8 cellular contexts compared by ENCODE assay signal in genomic region chr2:237691200-237691907, GRCh38.
A peak's percentile ranks its signal among the peaks of the same experiment; 100 is the strongest.
DNase-seq lines count a peak whose midpoint lies in the region; ATAC-seq and TF ChIP-seq lines count a peak whose summit lies in the region.

No MANE protein-coding gene starts in this region.

- H3K9me3 ChIP-seq in T-helper 17 cell (ENCODE audit: control insufficient read depth, low read length, poor library complexity, severe bottlenecking) (no peaks in the 10 kb centered on the region), esophagus squamous epithelium (no peaks in the 10 kb centered on the region), osteoblast (ENCODE audit: low read depth, low read length) (no peaks in the 10 kb centered on the region)

- peak overlapping the region; percentile 4 for H2AFZ ChIP-seq in osteoblast (ENCODE audit: low read length)

- H3K4me2 ChIP-seq in osteoblast (ENCODE audit: insufficient read depth, low read length) = peak overlapping the region; percentile 79

- ATAC-seq in HG03066 (IDR thresholded peaks at IDR 0.05; ENCODE audit: low read depth, unreplicated experiment) = peak; percentile 36
- no peak for ATAC-seq in T-helper 17 cell

- no peaks in the 10 kb centered on the region for H3K27me3 ChIP-seq in esophagus squamous epithelium
- H3K27me3 ChIP-seq in osteoblast (ENCODE audit: insufficient read depth, low read length) = no peaks in the 10 kb centered on the region

- peak overlapping the region; percentile 80 to 95 (median 92) for H3K4me3 ChIP-seq in esophagus squamous epithelium
- H3K4me3 ChIP-seq in osteoblast (ENCODE audit: insufficient read depth, low read length) = peak overlapping the region; percentile 74

- WGBS in esophagus squamous epithelium, 2 donors = no CpG with 5 or more reads among the region's 70 CpGs

- TF ChIP-seq CTCF in esophagus squamous epithelium (IDR thresholded peaks at IDR 0.05) (peak in 1 of 6 experiments; percentile 2), osteoblast (IDR thresholded peaks at IDR 0.05; ENCODE audit: extremely low read depth, low read depth, low read length) (no peak)

- H4K20me1 ChIP-seq in osteoblast (ENCODE audit: insufficient read depth, low read length) = peaks cover 6% of the 10 kb centered on the region

- H3K4me3 Mint-ChIP-seq in activated T-cell treated with anti-CD3 and anti-CD28 coated beads, Interleukin-2, amount 50 U/mL, for 24 hours = peak overlapping the region; percentile 75
- peak overlapping the region; percentile 88 for H3K4me3 Mint-ChIP-seq in T-helper 17 cell

- peak overlapping the region; percentile 64 for H3K27ac Mint-ChIP-seq in activated T-cell treated with anti-CD3 and anti-CD28 coated beads, Interleukin-2, amount 50 U/mL, for 24 hours
- H3K27ac Mint-ChIP-seq in T-helper 17 cell = peak overlapping the region; percentile 99

- peaks cover 30% of the 10 kb centered on the region for H3K36me3 Mint-ChIP-seq in activated T-cell treated with anti-CD3 and anti-CD28 coated beads, Interleukin-2, amount 50 U/mL, for 24 hours (ENCODE audit: low read depth)
- H3K36me3 Mint-ChIP-seq in T-helper 17 cell (ENCODE audit: low read depth) = peaks cover 8% of the 10 kb centered on the region

- no peaks in the 10 kb centered on the region for H3K9me3 Mint-ChIP-seq in activated T-cell treated with anti-CD3 and anti-CD28 coated beads, Interleukin-2, amount 50 U/mL, for 24 hours

- H3K27ac ChIP-seq in esophagus squamous epithelium (peak overlapping the region; percentile 88 to 99 (median 97)), osteoblast (ENCODE audit: low read depth, low read length) (no peak overlapping the region)

- no peak for DNase-seq in activated T-cell treated with anti-CD3 and anti-CD28 coated beads, Interleukin-2, amount 50 U/mL, for 24 hours
- no peak for DNase-seq in activated T-cell treated with anti-CD3 and anti-CD28 coated beads, Interleukin-2, amount 50 U/mL, for 1 hour
- DNase-seq in T-helper 17 cell = peak in 1 of 3 donors; percentile 36
- no peak for DNase-seq in esophagus squamous epithelium (lab: John Stamatoyannopoulos, UW)
- peak; percentile 55 for DNase-seq in osteoblast (ENCODE audit: insufficient read length, low spot score, missing footprints)
- no peak for DNase-seq in NCI-H524 treated with DMSO at 0.1 percent for 48 hours (lab: John Stamatoyannopoulos, UW)
- no peak for DNase-seq in NCI-H187 (lab: John Stamatoyannopoulos, UW)

- H3K36me3 ChIP-seq in esophagus squamous epithelium = no peaks in the 10 kb centered on the region
- H3K36me3 ChIP-seq in osteoblast (ENCODE audit: insufficient read depth, low read length) = no peaks in the 10 kb centered on the region

- intact Hi-C loops in esophagus squamous epithelium (cut with DNase I) = no loop called here

- H3K79me2 ChIP-seq in osteoblast (ENCODE audit: insufficient read depth, low read length) = peaks cover 41% of the 10 kb centered on the region

- TF ChIP-seq POLR2A in esophagus squamous epithelium (IDR thresholded peaks at IDR 0.05) = peak in 1 of 4 donors; percentile 31

- H3K27me3 Mint-ChIP-seq in activated T-cell treated with anti-CD3 and anti-CD28 coated beads, Interleukin-2, amount 50 U/mL, for 24 hours = no peaks in the 10 kb centered on the region
- H3K27me3 Mint-ChIP-seq in T-helper 17 cell = no peaks in the 10 kb centered on the region

- H3K4me1 ChIP-seq in esophagus squamous epithelium (peaks cover 65 to 86% (median 72%) of the 10 kb centered on the region in 3 donors), osteoblast (ENCODE audit: insufficient read depth, low read length) (peaks cover 53% of the 10 kb centered on the region)

- H3K4me1 Mint-ChIP-seq in activated T-cell treated with anti-CD3 and anti-CD28 coated beads, Interleukin-2, amount 50 U/mL, for 24 hours (ENCODE audit: low read depth) = peaks cover 73% of the 10 kb centered on the region
- H3K4me1 Mint-ChIP-seq in T-helper 17 cell = peaks cover 63% of the 10 kb centered on the region
